In genomic region chr11:66841861-66842260, GRCh38 we compare ENCODE assay signal across 8 cellular contexts. TPM values are rescaled to one million over a fixed set of nuclear protein-coding genes. Genes with fewer than 3 reads are reported as not detected.
A peak's percentile ranks its signal among the peaks of the same experiment; 100 is the strongest.
DNase-seq lines count a peak whose midpoint lies in the region; ATAC-seq, FAIRE-seq and TF ChIP-seq lines count a peak whose summit lies in the region.

No MANE protein-coding gene starts in this region.

- H3K27me3 Mint-ChIP-seq in activated T-cell treated with anti-CD3 and anti-CD28 coated beads, Interleukin-2, amount 50 U/mL, for 24 hours, result no peaks in the 10 kb centered on the region
- H3K27me3 Mint-ChIP-seq in activated naive CD8-positive, alpha-beta T cell treated with anti-CD3 and anti-CD28 coated beads for 36 hours, result no peaks in the 10 kb centered on the region

- peaks cover 51% of the 10 kb centered on the region for H3K4me1 Mint-ChIP-seq in activated T-cell treated with anti-CD3 and anti-CD28 coated beads, Interleukin-2, amount 50 U/mL, for 24 hours (ENCODE audit: low read depth)
- H3K4me1 Mint-ChIP-seq in activated naive CD8-positive, alpha-beta T cell treated with anti-CD3 and anti-CD28 coated beads for 36 hours, result peaks cover 50% of the 10 kb centered on the region

- peak overlapping the region; percentile 88 for H3K27ac Mint-ChIP-seq in activated T-cell treated with anti-CD3 and anti-CD28 coated beads, Interleukin-2, amount 50 U/mL, for 24 hours
- H3K27ac Mint-ChIP-seq in activated naive CD8-positive, alpha-beta T cell treated with anti-CD3 and anti-CD28 coated beads for 36 hours, result peak overlapping the region; percentile 84

- no peak for TF ChIP-seq CTCF in kidney (IDR thresholded peaks at IDR 0.05; ENCODE audit: borderline replicate concordance, extremely low read depth, insufficient read depth)
- no peak for TF ChIP-seq CTCF in thoracic aorta (IDR thresholded peaks at IDR 0.05)

- H3K4me1 ChIP-seq in kidney (ENCODE audit: control insufficient read depth in 1 of 2, insufficient read depth in 1 of 2, low read depth in 1 of 2, low read length in 2 of 2), result peaks cover 0 to 14% of the 10 kb centered on the region in 2 donors
- peaks cover 17 to 28% of the 10 kb centered on the region in 2 donors for H3K4me1 ChIP-seq in thoracic aorta (ENCODE audit: control insufficient read depth in 1 of 2, low read depth in 2 of 2)

- H3K27ac ChIP-seq in kidney (ENCODE audit: low read depth in 2 of 2, low read length in 2 of 2) (no peak overlapping the region), thoracic aorta (no peak overlapping the region)

- H3K27me3 ChIP-seq in thoracic aorta (replicated peaks; ENCODE audit: insufficient read depth), result no peaks in the 10 kb centered on the region

- intact Hi-C loops in kidney (cut with DNase I), result no loop called here

- H3K4me3 ChIP-seq in kidney (ENCODE audit: low read length in 2 of 2) (peak overlapping the region; percentile 80 to 83), thoracic aorta (peak overlapping the region; percentile 90)

- peak; percentile 28 for DNase-seq in activated T-cell treated with anti-CD3 and anti-CD28 coated beads, Interleukin-2, amount 50 U/mL, for 24 hours
- no peak for DNase-seq in activated T-cell treated with anti-CD3 and anti-CD28 coated beads, Interleukin-2, amount 50 U/mL, for 1 hour
- no peak for DNase-seq in activated naive CD8-positive, alpha-beta T cell treated with anti-CD3 and anti-CD28 coated beads for 36 hours
- peak; percentile 67 for DNase-seq in kidney
- no peak for DNase-seq in thoracic aorta (ENCODE audit: low spot score)
- DNase-seq in hepatic stellate cell (ENCODE audit: low spot score), result no peak
- no peak for DNase-seq in GM19240 (ENCODE audit: insufficient read length, low spot score)
- no peak for DNase-seq in medulla oblongata (ENCODE audit: extremely low spot score)

- peak overlapping the region; percentile 82 to 96 for H3K9ac ChIP-seq in kidney (ENCODE audit: low read length in 2 of 2)

- H3K36me3 Mint-ChIP-seq in activated T-cell treated with anti-CD3 and anti-CD28 coated beads, Interleukin-2, amount 50 U/mL, for 24 hours (ENCODE audit: low read depth), result peaks cover 67% of the 10 kb centered on the region
- H3K36me3 Mint-ChIP-seq in activated naive CD8-positive, alpha-beta T cell treated with anti-CD3 and anti-CD28 coated beads for 36 hours, result peaks cover 22% of the 10 kb centered on the region

- no peak for FAIRE-seq in kidney (lab: Jason Lieb, UNC)

- no peak for ATAC-seq in thoracic aorta (ENCODE audit: insufficient number of reproducible peaks, low FRiP score, low read depth)

- peak overlapping the region; percentile 84 for H3K4me3 Mint-ChIP-seq in activated T-cell treated with anti-CD3 and anti-CD28 coated beads, Interleukin-2, amount 50 U/mL, for 24 hours
- H3K4me3 Mint-ChIP-seq in activated naive CD8-positive, alpha-beta T cell treated with anti-CD3 and anti-CD28 coated beads for 36 hours, result peak overlapping the region; percentile 91

- no peaks in the 10 kb centered on the region for H3K9me3 Mint-ChIP-seq in activated T-cell treated with anti-CD3 and anti-CD28 coated beads, Interleukin-2, amount 50 U/mL, for 24 hours
- H3K9me3 Mint-ChIP-seq in activated naive CD8-positive, alpha-beta T cell treated with anti-CD3 and anti-CD28 coated beads for 36 hours, result no peaks in the 10 kb centered on the region

- H3K9me3 ChIP-seq in kidney (ENCODE audit: control insufficient read depth in 1 of 2, low read length in 2 of 2) (no peaks in the 10 kb centered on the region), thoracic aorta (no peaks in the 10 kb centered on the region)

- peaks cover 5 to 8% of the 10 kb centered on the region in 2 donors for H3K36me3 ChIP-seq in kidney (ENCODE audit: control insufficient read depth in 1 of 2, insufficient read depth in 2 of 2, low read length in 2 of 2)
- H3K36me3 ChIP-seq in thoracic aorta, result peaks cover 14% of the 10 kb centered on the region

RNA-seq across cellular contexts. Expression of gene RCE1, which starts 1.4 kb away (rescaled TPM):
- 10 to 100 TPM; 26.8 to 31.1 TPM for total RNA-seq in activated naive CD8-positive, alpha-beta T cell treated with anti-CD3 and anti-CD28 coated beads for 36 hours
- total RNA-seq in kidney (22.3 TPM), thoracic aorta (10 to 100 TPM; 11.9 to 17.5 TPM)
- polyA plus RNA-seq in kidney (ENCODE audit: insufficient read depth, low read depth, low replicate concordance), result 13.8 TPM

RNA-seq across cellular contexts. Expression of gene LRFN4, which starts 15.0 kb away (rescaled TPM):
- 10 to 100 TPM; 36.3 to 37.8 TPM for total RNA-seq in activated naive CD8-positive, alpha-beta T cell treated with anti-CD3 and anti-CD28 coated beads for 36 hours
- total RNA-seq in kidney (22.3 TPM), thoracic aorta (10 to 100 TPM; 12.4 to 23.0 TPM)
- 6.8 TPM for polyA plus RNA-seq in kidney (ENCODE audit: insufficient read depth, low read depth, low replicate concordance)

Comparison
In these comparisons a context has a peak if more than half of its experiments do, and no peak if none do; other contexts are left out.
1. DNase-seq: peak in activated T-cell treated with anti-CD3 and anti-CD28 coated beads, Interleukin-2, amount 50 U/mL, for 24 hours (single experiment) and kidney (single experiment); none in activated T-cell treated with anti-CD3 and anti-CD28 coated beads, Interleukin-2, amount 50 U/mL, for 1 hour (single experiment), activated naive CD8-positive, alpha-beta T cell treated with anti-CD3 and anti-CD28 coated beads for 36 hours (single experiment), thoracic aorta (single experiment), hepatic stellate cell (single experiment), GM19240 (single experiment) and medulla oblongata (single experiment).